Comparison of ENCODE assay signal across 11 cellular contexts in genomic region chr1:231376875-231377549, GRCh38. TPM values are rescaled to one million over a fixed set of nuclear protein-coding genes. Genes with fewer than 3 reads are reported as not detected.
A peak's percentile ranks its signal among the peaks of the same experiment; 100 is the strongest.
DNase-seq lines count a peak whose midpoint lies in the region; ATAC-seq, FAIRE-seq and TF ChIP-seq lines count a peak whose summit lies in the region.
"Had no signal": no experiment of that assay in that cellular context is flagged by ENCODE, and none has a peak within 500 bp of the region (broad histone marks: within the 10 kb centered on the region; RNA-seq: fewer than 3 reads in every experiment).

No MANE protein-coding gene starts in this region.

- H3K79me1 ChIP-seq in IMR-90 (ENCODE audit: low read depth in 1 of 2, low read length in 2 of 2): peaks cover 30 to 69% of the 10 kb centered on the region in 2 experiments

- in situ Hi-C loops in IMR-90 (cut with MboI; ENCODE audit: low sequenced_read_pairs): no loop called here

- no peak overlapping the region for H2BK5ac ChIP-seq in IMR-90 (ENCODE audit: low read depth, low read length, poor library complexity, severe bottlenecking)

- H3K9me1 ChIP-seq in IMR-90 (ENCODE audit: insufficient read depth, low read length): peaks cover 12% of the 10 kb centered on the region

- no peak overlapping the region for H3K4me3 ChIP-seq in IMR-90 (ENCODE audit: insufficient read depth, low read depth, low read length)
- H3K4me3 ChIP-seq: ascending aorta had no signal

- no peak for DNase-seq in D721Med (ENCODE audit: insufficient read length, low spot score)
- DNase-seq in IMR-90: no peak
- peak; percentile 45 for DNase-seq in fibroblast of peridontal ligament (ENCODE audit: extremely low read depth)
- DNase-seq in middle frontal gyrus (ENCODE audit: extremely low spot score, low spot score): no peak
- DNase-seq in COR-L47 (lab: John Stamatoyannopoulos, UW): no peak
- DNase-seq in D341Med (ENCODE audit: low spot score): no peak
- DNase-seq: H9, NCI-H1048 had no signal

- H3K27me3 ChIP-seq in IMR-90 (ENCODE audit: control insufficient read depth, insufficient read depth, low read length): no peaks in the 10 kb centered on the region
- H3K27me3 ChIP-seq: ascending aorta had no signal

- no peak overlapping the region for H3K14ac ChIP-seq in IMR-90 (replicated peaks; ENCODE audit: low read depth, low read length)

- peaks cover 1% of the 10 kb centered on the region; the same call in 1 of the 2 replicates for H3K36me3 ChIP-seq in IMR-90 (ENCODE audit: control insufficient read depth, insufficient read depth, low read length)
- H3K36me3 ChIP-seq: ascending aorta had no signal

- no peak overlapping the region for H2BK120ac ChIP-seq in IMR-90 (ENCODE audit: low read depth, low read length)

- CTCF ChIA-PET in IMR-90 (lab: Yijun Ruan, JAX): no interaction called here

- peak overlapping the region; percentile 10; the same call in 1 of the 2 replicates for H3K23ac ChIP-seq in IMR-90 (ENCODE audit: low read depth, low read length)

- H3K4me2 ChIP-seq in IMR-90 (ENCODE audit: low read depth, low read length): no peak overlapping the region

- no peak overlapping the region for H4K91ac ChIP-seq in IMR-90 (ENCODE audit: insufficient read depth, low read depth, low read length)

- ATAC-seq in GM21423 (IDR thresholded peaks at IDR 0.05; ENCODE audit: unreplicated experiment) (peak; percentile 72), IMR-90 (ENCODE audit: low read depth) (no peak), HG03378 (IDR thresholded peaks at IDR 0.05; ENCODE audit: unreplicated experiment) (no peak)

- no peak for TF ChIP-seq POLR2A in IMR-90 (IDR thresholded peaks at IDR 0.05; ENCODE audit: low read depth, low read length)

- peaks cover 40% of the 10 kb centered on the region for H4K20me1 ChIP-seq in IMR-90 (ENCODE audit: insufficient read depth, low read length)

- no peak overlapping the region for H3K4ac ChIP-seq in IMR-90 (ENCODE audit: low read depth, low read length)

- H3K18ac ChIP-seq in IMR-90 (ENCODE audit: low read depth, low read length): no peak overlapping the region

- TF ChIP-seq CTCF in D721Med (IDR thresholded peaks at IDR 0.05; ENCODE audit: insufficient read depth, missing control alignments): no peak
- no peak for TF ChIP-seq CTCF in IMR-90 (conservative IDR thresholded peaks at IDR 0.05; ENCODE audit: low read depth, low read length)

- no peak for TF ChIP-seq RAD21 in IMR-90 (IDR thresholded peaks at IDR 0.05; ENCODE audit: low read length)

- H2BK20ac ChIP-seq in IMR-90 (ENCODE audit: low read depth, low read length): no peak overlapping the region

- H4K8ac ChIP-seq in IMR-90 (ENCODE audit: low read depth in 2 of 2, low read length in 2 of 2): no peak overlapping the region

- dilution Hi-C loops in IMR-90 (cut with HindIII; ENCODE audit: low sequenced_read_pairs, unreplicated experiment): no loop called here

- no peak overlapping the region for H2AFZ ChIP-seq in IMR-90 (replicated peaks; ENCODE audit: low read length, poor library complexity)

- no peaks in the 10 kb centered on the region for H3K9me3 ChIP-seq in IMR-90 (ENCODE audit: control insufficient read depth, insufficient read depth, low read length)
- H3K9me3 ChIP-seq: ascending aorta had no signal

- no peak overlapping the region for H3K56ac ChIP-seq in IMR-90 (ENCODE audit: extremely low read depth, insufficient read depth, low read length)

- WGBS in IMR-90 (ENCODE audit: extremely low coverage in 2 of 2, insufficient read length in 1 of 2), 2 experiments: 89% methylated on average over 4 of the region's 5 CpGs; no CpG with 5 or more reads in 1 of the 2 experiments

- H3K9ac ChIP-seq in IMR-90 (ENCODE audit: low read depth, low read length): no peak overlapping the region

- no peak overlapping the region for H2AK5ac ChIP-seq in IMR-90 (ENCODE audit: low read depth, low read length)

- BruUV-seq in IMR-90 (replicated peaks; lab: Mats Ljungman, UMichigan): no TSS peak

- no peak overlapping the region for H4K5ac ChIP-seq in IMR-90 (ENCODE audit: low read depth, low read length)

- POLR2A ChIA-PET in IMR-90 (lab: Charles Lee; ENCODE audit: unreplicated experiment): no interaction called here

- peak; percentile 69 for FAIRE-seq in D721Med (lab: Jason Lieb, UNC)

- H2BK15ac ChIP-seq in IMR-90 (ENCODE audit: low read depth, low read length): no peak overlapping the region

- no peak overlapping the region for H2AK9ac ChIP-seq in IMR-90 (replicated peaks; ENCODE audit: low read depth, low read length, poor library complexity)

- intact Hi-C loops in IMR-90 (cut with micrococcal nuclease): no loop called here

- H3K27ac ChIP-seq in IMR-90 (ENCODE audit: insufficient read depth, low read length): no peak overlapping the region
- H3K27ac ChIP-seq: ascending aorta had no signal

- peaks cover 5% of the 10 kb centered on the region for H3K4me1 ChIP-seq in IMR-90 (ENCODE audit: control insufficient read depth, insufficient read depth, low read length)

TF ChIP-seq in IMR-90, 13 proteins besides CTCF, POLR2A, EP300 and RAD21:
- TF ChIP-seq SMC3 (IDR thresholded peaks at IDR 0.05; ENCODE audit: low read depth, low read length): no peak
- TF ChIP-seq MAZ (IDR thresholded peaks at IDR 0.05; ENCODE audit: borderline replicate concordance, low read depth, low read length): no peak
- TF ChIP-seq MXI1 (IDR thresholded peaks at IDR 0.05; ENCODE audit: borderline replicate concordance, low read depth, low read length): no peak
- no peak for TF ChIP-seq MAFK (IDR thresholded peaks at IDR 0.05; ENCODE audit: low read depth, low read length)
- TF ChIP-seq NFE2L2 (IDR thresholded peaks at IDR 0.05; ENCODE audit: low read depth, low read length): no peak
- TF ChIP-seq RFX5 (IDR thresholded peaks at IDR 0.05; ENCODE audit: low read depth, low read length): no peak
- TF ChIP-seq BHLHE40 (IDR thresholded peaks at IDR 0.05; ENCODE audit: low read depth, low read length): no peak
- no peak for TF ChIP-seq CEBPB (IDR thresholded peaks at IDR 0.05; ENCODE audit: low read depth, low read length)
- no peak for TF ChIP-seq USF2 (IDR thresholded peaks at IDR 0.05; ENCODE audit: low read depth, low read length)
- no peak for TF ChIP-seq CHD1 (IDR thresholded peaks at IDR 0.05; ENCODE audit: low read depth, low read length)
- TF ChIP-seq ELK1 (IDR thresholded peaks at IDR 0.05; ENCODE audit: borderline replicate concordance, low read depth, low read length): no peak
TF ChIP-seq in IMR-90: peak in this region for 0.

RNA-seq across cellular contexts. Expression of gene SPRTN, which starts 38.9 kb away (rescaled TPM):
- 16.4 and 17.4 TPM in 2 replicates for total RNA-seq in IMR-90 (2012; rRNA removed)
- polyA plus RNA-seq in IMR-90 (2012; rRNA removed): 6.5 and 7.5 TPM in 2 replicates
- 5.7 and 6.5 TPM in 2 replicates for polyA plus RNA-seq in IMR-90 (2012; cell fraction: cytosol; rRNA removed)
- polyA plus RNA-seq in IMR-90 (2012; cell fraction: nucleus; rRNA removed; ENCODE audit: low replicate concordance): 5.5 and 10.2 TPM in 2 replicates

RNA-seq across cellular contexts. Expression of gene EXOC8, which starts 39.4 kb away (rescaled TPM):
- total RNA-seq in IMR-90 (2012; rRNA removed): 11.5 and 15.3 TPM in 2 replicates
- 2.6 and 2.7 TPM in 2 replicates for polyA plus RNA-seq in IMR-90 (2012; rRNA removed)
- polyA plus RNA-seq in IMR-90 (2012; cell fraction: cytosol; rRNA removed): 1.5 and 1.8 TPM in 2 replicates
- 2.1 and 3.3 TPM in 2 replicates for polyA plus RNA-seq in IMR-90 (2012; cell fraction: nucleus; rRNA removed; ENCODE audit: low replicate concordance)

RNA-seq across cellular contexts. Expression of gene EGLN1, which starts 45.1 kb away (rescaled TPM):
- 26.9 and 66.4 TPM in 2 replicates for total RNA-seq in IMR-90 (2012; rRNA removed)
- polyA plus RNA-seq in IMR-90 (2012; rRNA removed): 18.1 and 25.7 TPM in 2 replicates
- polyA plus RNA-seq in IMR-90 (2012; cell fraction: cytosol; rRNA removed): 5.9 and 11.1 TPM in 2 replicates
- 7.3 and 10.0 TPM in 2 replicates for polyA plus RNA-seq in IMR-90 (2012; cell fraction: nucleus; rRNA removed; ENCODE audit: low replicate concordance)
